Comparison of ENCODE assay signal across 16 cellular contexts in genomic region chr11:73566422-73566821, GRCh38.
"Had no signal": no experiment of that assay in that cellular context is flagged by ENCODE, and none has a peak within 500 bp of the region (broad histone marks: within the 10 kb centered on the region; RNA-seq: fewer than 3 reads in every experiment).

No MANE protein-coding gene starts in this region.

- H3K9me3 Mint-ChIP-seq: activated naive CD4-positive, alpha-beta T cell treated with anti-CD3 and anti-CD28 coated beads for 36 hours; activated T-helper 2 cell treated with anti-CD3 and anti-CD28 coated beads, Interferon-gamma antibody, Interleukin-2, Interleukin-4, amounts not matched to agents 10 μg/mL and 5 μg/mL and 100 μg/mL, durations not matched to agents 14 hours and 24 hours and 36 hours; natural killer cell had no signal

- H3K4me3 ChIP-seq: left lung, right atrium auricular region, skin epidermis had no signal

- H3K4me1 Mint-ChIP-seq: activated CD8-positive, alpha-beta memory T cell treated with anti-CD3 and anti-CD28 coated beads, Interleukin-2, amount 10 ng/mL, durations not matched to agents 7 days and 5 days had no signal

- H3K9me3 ChIP-seq: left lung, right atrium auricular region had no signal

- H3K4me3 Mint-ChIP-seq: activated CD8-positive, alpha-beta memory T cell treated with anti-CD3 and anti-CD28 coated beads, Interleukin-2, amount 10 ng/mL, durations not matched to agents 7 days and 5 days; activated naive CD4-positive, alpha-beta T cell treated with anti-CD3 and anti-CD28 coated beads for 36 hours; natural killer cell had no signal

- H3K27ac ChIP-seq: left lung, right atrium auricular region, skin epidermis had no signal

- H3K36me3 ChIP-seq: left lung, right atrium auricular region had no signal

- ATAC-seq: activated CD8-positive, alpha-beta memory T cell treated with anti-CD3 and anti-CD28 coated beads, Interleukin-2, amount 10 ng/mL, durations not matched to agents 7 days and 5 days; left lung; natural killer cell had no signal

- H3K27ac Mint-ChIP-seq: activated CD8-positive, alpha-beta memory T cell treated with anti-CD3 and anti-CD28 coated beads, Interleukin-2, amount 10 ng/mL, durations not matched to agents 7 days and 5 days; activated naive CD4-positive, alpha-beta T cell treated with anti-CD3 and anti-CD28 coated beads for 36 hours; activated T-helper 2 cell treated with anti-CD3 and anti-CD28 coated beads, Interferon-gamma antibody, Interleukin-2, Interleukin-4, amounts not matched to agents 10 μg/mL and 5 μg/mL and 100 μg/mL, durations not matched to agents 14 hours and 24 hours and 36 hours; natural killer cell had no signal

- H3K36me3 Mint-ChIP-seq: natural killer cell had no signal

- H3K27me3 Mint-ChIP-seq: activated CD8-positive, alpha-beta memory T cell treated with anti-CD3 and anti-CD28 coated beads, Interleukin-2, amount 10 ng/mL, durations not matched to agents 7 days and 5 days had no signal

- DNase-seq: activated CD4-positive, CD25-positive, alpha-beta regulatory T cell treated with anti-CD3 and anti-CD28 coated beads, Interleukin-2, amount 50 U/mL, for 72 hours; activated CD8-positive, alpha-beta memory T cell treated with anti-CD3 and anti-CD28 coated beads, Interleukin-2, amount 10 ng/mL, durations not matched to agents 7 days and 5 days; activated naive CD4-positive, alpha-beta T cell treated with anti-CD3 and anti-CD28 coated beads for 36 hours; activated T-cell treated with anti-CD3 and anti-CD28 coated beads, Interleukin-2, amount 50 U/mL, for 1 hour; hippocampal formation; kidney; left lung; mesenchymal stem cell; natural killer cell; posterior cingulate gyrus; stimulated activated CD4-positive, alpha-beta T cell treated with anti-CD3 and anti-CD28 coated beads, Interleukin-15, amount 100 ng/mL, for 24 hours; stimulated activated CD4-positive, alpha-beta T cell treated with anti-CD3 and anti-CD28 coated beads, Interleukin-4, amount 100 ng/mL, for 1 hour; stimulated activated naive CD4-positive, alpha-beta T cell had no signal

- H3K4me1 ChIP-seq: left lung had no signal

- H3K27me3 ChIP-seq: left lung, right atrium auricular region had no signal
